In genomic region chr17:19346351-19347255, GRCh38 we compare ENCODE assay signal across 10 cellular contexts. TPM values are rescaled to one million over a fixed set of nuclear protein-coding genes. Genes with fewer than 3 reads are reported as not detected.
A peak's percentile ranks its signal among the peaks of the same experiment; 100 is the strongest.
DNase-seq lines count a peak whose midpoint lies in the region; ATAC-seq, FAIRE-seq and TF ChIP-seq lines count a peak whose summit lies in the region.
"Had no signal": no experiment of that assay in that cellular context is flagged by ENCODE, and none has a peak within 500 bp of the region (broad histone marks: within the 10 kb centered on the region; RNA-seq: fewer than 3 reads in every experiment).

No MANE protein-coding gene starts in this region.

- peak; percentile 95 for FAIRE-seq in astrocyte (lab: Jason Lieb, UNC)

- H3K79me2 ChIP-seq in astrocyte (ENCODE audit: insufficient read depth, low read length) = no peaks in the 10 kb centered on the region

- H3K4me1 ChIP-seq in astrocyte (ENCODE audit: insufficient read depth, low read length) (peaks cover 32% of the 10 kb centered on the region), stomach smooth muscle (ENCODE audit: control insufficient read depth, insufficient read depth, low read length) (peaks cover 32% of the 10 kb centered on the region)

- no peak overlapping the region for H2AFZ ChIP-seq in astrocyte (ENCODE audit: low read depth, low read length)

- H3K27me3 Mint-ChIP-seq in activated CD8-positive, alpha-beta memory T cell treated with anti-CD3 and anti-CD28 coated beads, Interleukin-2, amount 10 ng/mL, durations not matched to agents 7 days and 5 days = peaks cover 9% of the 10 kb centered on the region
- H3K27me3 Mint-ChIP-seq in astrocyte (ENCODE audit: low read depth, unreplicated experiment) = no peaks in the 10 kb centered on the region
- H3K27me3 Mint-ChIP-seq in activated CD8-positive, alpha-beta T cell treated with anti-CD3 and anti-CD28 coated beads, Interleukin-2, amount 10 ng/mL, durations not matched to agents 7 days and 5 days (ENCODE audit: low read depth) = peaks cover 2% of the 10 kb centered on the region

- no peaks in the 10 kb centered on the region for H3K4me1 Mint-ChIP-seq in activated CD8-positive, alpha-beta memory T cell treated with anti-CD3 and anti-CD28 coated beads, Interleukin-2, amount 10 ng/mL, durations not matched to agents 7 days and 5 days
- H3K4me1 Mint-ChIP-seq in astrocyte (ENCODE audit: low read depth, unreplicated experiment) = peaks cover 17% of the 10 kb centered on the region
- H3K4me1 Mint-ChIP-seq in activated CD8-positive, alpha-beta T cell treated with anti-CD3 and anti-CD28 coated beads, Interleukin-2, amount 10 ng/mL, durations not matched to agents 7 days and 5 days (ENCODE audit: low read depth) = no peaks in the 10 kb centered on the region

- H3K27me3 ChIP-seq in astrocyte (ENCODE audit: insufficient read depth, low read length) = no peaks in the 10 kb centered on the region
- H3K27me3 ChIP-seq in stomach smooth muscle (ENCODE audit: control insufficient read depth in 1 of 2, insufficient read depth in 2 of 2, low read length in 2 of 2) = no peaks in the 10 kb centered on the region

- H3K9me3 Mint-ChIP-seq in activated CD8-positive, alpha-beta memory T cell treated with anti-CD3 and anti-CD28 coated beads, Interleukin-2, amount 10 ng/mL, durations not matched to agents 7 days and 5 days (ENCODE audit: low read depth) = no peaks in the 10 kb centered on the region
- H3K9me3 Mint-ChIP-seq in astrocyte (ENCODE audit: unreplicated experiment) = no peaks in the 10 kb centered on the region
- H3K9me3 Mint-ChIP-seq in activated CD8-positive, alpha-beta T cell treated with anti-CD3 and anti-CD28 coated beads, Interleukin-2, amount 10 ng/mL, durations not matched to agents 7 days and 5 days (ENCODE audit: insufficient read depth) = no peaks in the 10 kb centered on the region

- H3K4me2 ChIP-seq in astrocyte (ENCODE audit: low read length) = peak overlapping the region; percentile 64

- H3K36me3 ChIP-seq in astrocyte (ENCODE audit: insufficient read depth, low read length) (no peaks in the 10 kb centered on the region), stomach smooth muscle (ENCODE audit: control insufficient read depth in 2 of 2, insufficient read depth in 2 of 2, low read length in 2 of 2) (no peaks in the 10 kb centered on the region)

- H3K9me3 ChIP-seq in astrocyte (ENCODE audit: insufficient read depth, low read depth, low read length) (no peaks in the 10 kb centered on the region), stomach smooth muscle (ENCODE audit: control insufficient read depth in 2 of 2, low read length in 2 of 2) (no peaks in the 10 kb centered on the region)

- TF ChIP-seq CTCF in astrocyte (IDR thresholded peaks at IDR 0.05; ENCODE audit: insufficient read depth, low read depth, low read length) = no peak

- peak overlapping the region; percentile 65 for H3K9ac ChIP-seq in astrocyte (ENCODE audit: low read length)
- peak overlapping the region; percentile 41 to 42 for H3K9ac ChIP-seq in stomach smooth muscle (ENCODE audit: low read length in 2 of 2)

- H3K4me3 ChIP-seq in astrocyte (ENCODE audit: insufficient read depth, low read depth, low read length) (no peak overlapping the region), stomach smooth muscle (ENCODE audit: low read length in 2 of 2) (peak overlapping the region in 1 of 2 donors; percentile 15)

- CTCF ChIA-PET in activated CD8-positive, alpha-beta memory T cell treated with anti-CD3 and anti-CD28 coated beads, Interleukin-2, amount 10 ng/mL, durations not matched to agents 7 days and 5 days (lab: Charles Lee) = no interaction called here
- CTCF ChIA-PET in activated CD8-positive, alpha-beta T cell treated with anti-CD3 and anti-CD28 coated beads, Interleukin-2, amount 10 ng/mL, durations not matched to agents 7 days and 5 days (lab: Charles Lee) = no interaction called here

- no peak overlapping the region for H3K27ac Mint-ChIP-seq in activated CD8-positive, alpha-beta memory T cell treated with anti-CD3 and anti-CD28 coated beads, Interleukin-2, amount 10 ng/mL, durations not matched to agents 7 days and 5 days
- H3K27ac Mint-ChIP-seq in astrocyte (ENCODE audit: unreplicated experiment) = peak overlapping the region; percentile 67
- H3K27ac Mint-ChIP-seq in activated CD8-positive, alpha-beta T cell treated with anti-CD3 and anti-CD28 coated beads, Interleukin-2, amount 10 ng/mL, durations not matched to agents 7 days and 5 days = no peak overlapping the region

- no peaks in the 10 kb centered on the region for H3K36me3 Mint-ChIP-seq in activated CD8-positive, alpha-beta memory T cell treated with anti-CD3 and anti-CD28 coated beads, Interleukin-2, amount 10 ng/mL, durations not matched to agents 7 days and 5 days
- H3K36me3 Mint-ChIP-seq in astrocyte (ENCODE audit: low read depth, unreplicated experiment) = peaks cover 2% of the 10 kb centered on the region
- no peaks in the 10 kb centered on the region for H3K36me3 Mint-ChIP-seq in activated CD8-positive, alpha-beta T cell treated with anti-CD3 and anti-CD28 coated beads, Interleukin-2, amount 10 ng/mL, durations not matched to agents 7 days and 5 days (ENCODE audit: low read depth)

- H3K27ac ChIP-seq in astrocyte (ENCODE audit: low read depth, low read length) = peak overlapping the region; percentile 77
- peak overlapping the region; percentile 66 for H3K27ac ChIP-seq in stomach smooth muscle (ENCODE audit: low read length)
- H3K27ac ChIP-seq: VCaP had no signal

- ATAC-seq in activated CD8-positive, alpha-beta memory T cell treated with anti-CD3 and anti-CD28 coated beads, Interleukin-2, amount 10 ng/mL, durations not matched to agents 7 days and 5 days = no peak
- ATAC-seq in GM21526 (IDR thresholded peaks at IDR 0.05; ENCODE audit: low FRiP score, unreplicated experiment) = no peak
- no peak for ATAC-seq in activated CD8-positive, alpha-beta T cell treated with anti-CD3 and anti-CD28 coated beads, Interleukin-2, amount 10 ng/mL, durations not matched to agents 7 days and 5 days
- no peak for ATAC-seq in HG02588 (IDR thresholded peaks at IDR 0.05; ENCODE audit: unreplicated experiment)

- no peaks in the 10 kb centered on the region for H4K20me1 ChIP-seq in astrocyte (ENCODE audit: insufficient read depth, low read length)

- H3K4me3 Mint-ChIP-seq in activated CD8-positive, alpha-beta memory T cell treated with anti-CD3 and anti-CD28 coated beads, Interleukin-2, amount 10 ng/mL, durations not matched to agents 7 days and 5 days = no peak overlapping the region
- peak overlapping the region; percentile 4 for H3K4me3 Mint-ChIP-seq in astrocyte (ENCODE audit: unreplicated experiment)
- no peak overlapping the region for H3K4me3 Mint-ChIP-seq in activated CD8-positive, alpha-beta T cell treated with anti-CD3 and anti-CD28 coated beads, Interleukin-2, amount 10 ng/mL, durations not matched to agents 7 days and 5 days

- DNase-seq in activated CD8-positive, alpha-beta memory T cell treated with anti-CD3 and anti-CD28 coated beads, Interleukin-2, amount 50 U/mL, for 48 hours = peak; percentile 26
- no peak for DNase-seq in activated CD8-positive, alpha-beta memory T cell treated with anti-CD3 and anti-CD28 coated beads, Interleukin-2, amount 10 ng/mL, durations not matched to agents 7 days and 5 days
- DNase-seq in astrocyte (ENCODE audit: low read depth) (peak; percentile 94), islet precursor cell (peak; percentile 81)
- DNase-seq in activated CD8-positive, alpha-beta T cell treated with anti-CD3 and anti-CD28 coated beads, Interleukin-2, amount 10 ng/mL, durations not matched to agents 7 days and 5 days = no peak
- DNase-seq: DND-41 had no signal

- POLR2A ChIA-PET in activated CD8-positive, alpha-beta T cell treated with anti-CD3 and anti-CD28 coated beads, Interleukin-2, amount 10 ng/mL, durations not matched to agents 7 days and 5 days (lab: Charles Lee) = no interaction called here

RNA-seq across cellular contexts. Expression of gene B9D1, which starts 15.9 kb away (rescaled TPM):
- 1 to 10 TPM; 1.1 to 2.6 TPM for total RNA-seq in activated CD8-positive, alpha-beta memory T cell treated with anti-CD3 and anti-CD28 coated beads, Interleukin-2, amount 10 ng/mL, durations not matched to agents 7 days and 5 days
- 10.2 and 10.9 TPM in 2 replicates for total RNA-seq in astrocyte
- 1 to 10 TPM; 1.1 TPM for total RNA-seq in activated CD8-positive, alpha-beta T cell treated with anti-CD3 and anti-CD28 coated beads, Interleukin-2, amount 10 ng/mL, durations not matched to agents 7 days and 5 days

RNA-seq across cellular contexts. Expression of gene MAPK7, which starts 31.7 kb away (rescaled TPM):
- total RNA-seq in activated CD8-positive, alpha-beta memory T cell treated with anti-CD3 and anti-CD28 coated beads, Interleukin-2, amount 10 ng/mL, durations not matched to agents 7 days and 5 days = 10 to 100 TPM; 16.9 to 27.8 TPM
- total RNA-seq in astrocyte = 25.1 and 34.3 TPM in 2 replicates
- total RNA-seq in activated CD8-positive, alpha-beta T cell treated with anti-CD3 and anti-CD28 coated beads, Interleukin-2, amount 10 ng/mL, durations not matched to agents 7 days and 5 days = 10 to 100 TPM; 31.5 to 33.5 TPM

RNA-seq across cellular contexts. Expression of gene MFAP4, which starts 40.4 kb away (rescaled TPM):
- total RNA-seq in activated CD8-positive, alpha-beta memory T cell treated with anti-CD3 and anti-CD28 coated beads, Interleukin-2, amount 10 ng/mL, durations not matched to agents 7 days and 5 days = not detected
- total RNA-seq in astrocyte = 0.93 and 3.7 TPM in 2 replicates
- total RNA-seq in activated CD8-positive, alpha-beta T cell treated with anti-CD3 and anti-CD28 coated beads, Interleukin-2, amount 10 ng/mL, durations not matched to agents 7 days and 5 days = not detected

Comparison
In these comparisons a context has a peak if more than half of its experiments do, and no peak if none do; other contexts are left out.
1. DNase-seq: peak in activated CD8-positive, alpha-beta memory T cell treated with anti-CD3 and anti-CD28 coated beads, Interleukin-2, amount 50 U/mL, for 48 hours (single experiment), astrocyte (single experiment) and islet precursor cell (single experiment); none in activated CD8-positive, alpha-beta memory T cell treated with anti-CD3 and anti-CD28 coated beads, Interleukin-2, amount 10 ng/mL, durations not matched to agents 7 days and 5 days (single experiment) and activated CD8-positive, alpha-beta T cell treated with anti-CD3 and anti-CD28 coated beads, Interleukin-2, amount 10 ng/mL, durations not matched to agents 7 days and 5 days (single experiment).